In genomic region chr22:49827307-49827852, GRCh38 we compare ENCODE assay signal across 8 cellular contexts. TPM values are rescaled to one million over a fixed set of nuclear protein-coding genes. Genes with fewer than 3 reads are reported as not detected.
DNase-seq lines count a peak whose midpoint lies in the region; ATAC-seq and TF ChIP-seq lines count a peak whose summit lies in the region.

No MANE protein-coding gene starts in this region.

- peak overlapping the region; percentile 95 for H3K4me2 ChIP-seq in skeletal muscle satellite cell (ENCODE audit: low read length)

- H3K4me1 ChIP-seq in skeletal muscle satellite cell (ENCODE audit: control insufficient read depth, insufficient read depth, low read length), result peaks cover 18% of the 10 kb centered on the region

- peaks cover 14 to 18% of the 10 kb centered on the region in 2 donors for H3K36me3 Mint-ChIP-seq in activated T-cell treated with anti-CD3 and anti-CD28 coated beads, Interleukin-2, amount 50 U/mL, for 72 hours (ENCODE audit: insufficient read depth in 2 of 2)
- peaks cover 7% of the 10 kb centered on the region for H3K36me3 Mint-ChIP-seq in T-helper 17 cell (ENCODE audit: low read depth)

- H3K4me3 Mint-ChIP-seq in activated T-cell treated with anti-CD3 and anti-CD28 coated beads, Interleukin-2, amount 50 U/mL, for 72 hours, result no peak overlapping the region
- H3K4me3 Mint-ChIP-seq in T-helper 17 cell, result peak overlapping the region; percentile 74

- H3K9ac ChIP-seq in skeletal muscle satellite cell (ENCODE audit: low read depth, low read length), result peak overlapping the region; percentile 98

- H3K4me1 Mint-ChIP-seq in activated T-cell treated with anti-CD3 and anti-CD28 coated beads, Interleukin-2, amount 50 U/mL, for 72 hours (ENCODE audit: low read depth), result peaks cover 44% of the 10 kb centered on the region
- H3K4me1 Mint-ChIP-seq in T-helper 17 cell, result peaks cover 39% of the 10 kb centered on the region

- peaks cover 0 to 1% of the 10 kb centered on the region in 2 donors for H3K9me3 Mint-ChIP-seq in activated T-cell treated with anti-CD3 and anti-CD28 coated beads, Interleukin-2, amount 50 U/mL, for 72 hours

- peaks cover 30% of the 10 kb centered on the region for H3K36me3 ChIP-seq in skeletal muscle satellite cell (ENCODE audit: insufficient read depth, low read length)

- no peak for TF ChIP-seq CTCF in foreskin fibroblast (IDR thresholded peaks at IDR 0.05; ENCODE audit: low read depth, low read length)

- DNase-seq in activated T-cell treated with anti-CD3 and anti-CD28 coated beads, Interleukin-2, amount 50 U/mL, for 72 hours, result peak; percentile 23 to 43
- DNase-seq in activated T-cell treated with anti-CD3 and anti-CD28 coated beads for 4 hours (no peak), T-helper 17 cell (peak in 1 of 3 donors; percentile 35), foreskin fibroblast (peak in 1 of 2 donors; percentile 52), GM19238 (ENCODE audit: insufficient read length, low spot score) (no peak), GM19240 (ENCODE audit: insufficient read length, low spot score) (no peak), LoVo (ENCODE audit: low spot score) (no peak)

- no peak overlapping the region for H3K27ac Mint-ChIP-seq in activated T-cell treated with anti-CD3 and anti-CD28 coated beads, Interleukin-2, amount 50 U/mL, for 72 hours
- H3K27ac Mint-ChIP-seq in T-helper 17 cell, result no peak overlapping the region

- no peaks in the 10 kb centered on the region for H3K27me3 Mint-ChIP-seq in activated T-cell treated with anti-CD3 and anti-CD28 coated beads, Interleukin-2, amount 50 U/mL, for 72 hours (ENCODE audit: low read depth)
- no peaks in the 10 kb centered on the region for H3K27me3 Mint-ChIP-seq in T-helper 17 cell

- H3K9me3 ChIP-seq in T-helper 17 cell (ENCODE audit: control insufficient read depth, low read length, poor library complexity, severe bottlenecking) (no peaks in the 10 kb centered on the region), skeletal muscle satellite cell (replicated peaks; ENCODE audit: low read length) (peaks cover 3% of the 10 kb centered on the region)

- H3K27me3 ChIP-seq in skeletal muscle satellite cell (ENCODE audit: control insufficient read depth, insufficient read depth, low read length), result peaks cover 4% of the 10 kb centered on the region

- ATAC-seq in activated T-cell treated with anti-CD3 and anti-CD28 coated beads, Interleukin-2, amount 50 U/mL, for 72 hours (replicated peaks in 1 of 2), result peak; percentile 27
- peak; percentile 27 for ATAC-seq in T-helper 17 cell

- peak overlapping the region; percentile 74 to 79 for H3K4me3 ChIP-seq in foreskin fibroblast (ENCODE audit: low read depth in 1 of 2, low read length in 2 of 2)
- peak overlapping the region; percentile 90 for H3K4me3 ChIP-seq in skeletal muscle satellite cell (ENCODE audit: low read length)

RNA-seq across cellular contexts. Expression of gene BRD1, which starts 0.3 kb away (rescaled TPM):
- 10 to 100 TPM; 42.3 to 43.4 TPM for total RNA-seq in activated T-cell treated with anti-CD3 and anti-CD28 coated beads, Interleukin-2, amount 50 U/mL, for 72 hours
- total RNA-seq in T-helper 17 cell, result 100 to 1,000 TPM; 127 to 153 TPM
- total RNA-seq in skeletal muscle satellite cell (2012; rRNA removed), result 14.7 and 15.1 TPM in 2 replicates

RNA-seq across cellular contexts. Expression of gene ZBED4, which starts 26.3 kb away (rescaled TPM):
- 10 to 100 TPM; 22.3 to 23.6 TPM for total RNA-seq in activated T-cell treated with anti-CD3 and anti-CD28 coated beads, Interleukin-2, amount 50 U/mL, for 72 hours
- 10 to 100 TPM; 15.4 to 20.4 TPM for total RNA-seq in T-helper 17 cell
- total RNA-seq in skeletal muscle satellite cell (2012; rRNA removed), result 10.6 and 10.7 TPM in 2 replicates

Comparison
In these comparisons a context has a peak if more than half of its experiments do, and no peak if none do; other contexts are left out.
1. DNase-seq: peak in activated T-cell treated with anti-CD3 and anti-CD28 coated beads, Interleukin-2, amount 50 U/mL, for 72 hours (2 of 2); none in activated T-cell treated with anti-CD3 and anti-CD28 coated beads for 4 hours (single experiment), GM19238 (single experiment), GM19240 (single experiment) and LoVo (single experiment).